Comparison of ENCODE assay signal across 20 cellular contexts in genomic region chr6:105433723-105434122, GRCh38. TPM values are rescaled to one million over a fixed set of nuclear protein-coding genes. Genes with fewer than 3 reads are reported as not detected.
DNase-seq lines count a peak whose midpoint lies in the region; FAIRE-seq and TF ChIP-seq lines count a peak whose summit lies in the region.
"Had no signal": no experiment of that assay in that cellular context is flagged by ENCODE, and none has a peak within 500 bp of the region (broad histone marks: within the 10 kb centered on the region; RNA-seq: fewer than 3 reads in every experiment).

No MANE protein-coding gene starts in this region.

- CTCF ChIA-PET in PC-9 (lab: Charles Lee), result no interaction called here

- H3K36me3 Mint-ChIP-seq in astrocyte (ENCODE audit: low read depth, unreplicated experiment), result no peaks in the 10 kb centered on the region
- H3K36me3 Mint-ChIP-seq: CD4-positive, alpha-beta memory T cell had no signal

- H3K27me3 ChIP-seq in PC-9 (ENCODE audit: insufficient read depth, low read depth) (no peaks in the 10 kb centered on the region), astrocyte (ENCODE audit: insufficient read depth, low read length) (no peaks in the 10 kb centered on the region), esophagus muscularis mucosa (no peaks in the 10 kb centered on the region)
- H3K27me3 ChIP-seq: BLaER1 had no signal

- TF ChIP-seq CTCF in PC-9 (conservative IDR thresholded peaks at IDR 0.05) (no peak), astrocyte (IDR thresholded peaks at IDR 0.05; ENCODE audit: insufficient read depth, low read depth, low read length) (no peak), esophagus muscularis mucosa (IDR thresholded peaks at IDR 0.05) (no peak)

- POLR2A ChIA-PET in PC-9 (lab: Charles Lee; ENCODE audit: unreplicated experiment), result interaction anchor here (0.8 kb wide), 1 partner anchor 12 kb away, joined by 5 read pairs; no protein-coding TSS in a partner anchor

- H3K27ac ChIP-seq in PC-9, result peak overlapping the region; percentile 59; the same call in 1 of the 2 replicates
- no peak overlapping the region for H3K27ac ChIP-seq in astrocyte (ENCODE audit: low read depth, low read length)
- no peak overlapping the region for H3K27ac ChIP-seq in esophagus muscularis mucosa (replicated peaks in 1 of 4)
- H3K27ac ChIP-seq: BLaER1 had no signal

- BruUV-seq in PC-9 (replicated peaks; lab: Mats Ljungman, UMichigan), result no TSS peak

- H3K9me3 Mint-ChIP-seq in astrocyte (ENCODE audit: unreplicated experiment), result no peaks in the 10 kb centered on the region

- H3K4me1 ChIP-seq in PC-9 (replicated peaks; ENCODE audit: insufficient read depth), result peaks cover 36% of the 10 kb centered on the region
- H3K4me1 ChIP-seq in astrocyte (ENCODE audit: insufficient read depth, low read length), result peaks cover 16% of the 10 kb centered on the region
- H3K4me1 ChIP-seq in esophagus muscularis mucosa, result peaks cover 0 to 7% (median 0%) of the 10 kb centered on the region in 4 donors
- H3K4me1 ChIP-seq: BLaER1 had no signal

- no peak overlapping the region for H3K4me3 Mint-ChIP-seq in astrocyte (ENCODE audit: unreplicated experiment)
- H3K4me3 Mint-ChIP-seq: CD4-positive, alpha-beta memory T cell had no signal

- 90% methylated on average over 3 of the region's 3 CpGs for WGBS in esophagus muscularis mucosa

- no peak overlapping the region for H2AFZ ChIP-seq in PC-9
- no peak overlapping the region for H2AFZ ChIP-seq in astrocyte (ENCODE audit: low read depth, low read length)

- peak overlapping the region; percentile 72 for H3K27ac Mint-ChIP-seq in astrocyte (ENCODE audit: unreplicated experiment)
- H3K27ac Mint-ChIP-seq: CD4-positive, alpha-beta memory T cell had no signal

- no peaks in the 10 kb centered on the region for H3K79me2 ChIP-seq in PC-9 (ENCODE audit: low read depth)
- H3K79me2 ChIP-seq in astrocyte (ENCODE audit: insufficient read depth, low read length), result no peaks in the 10 kb centered on the region

- no peaks in the 10 kb centered on the region for H3K9me2 ChIP-seq in PC-9 (ENCODE audit: insufficient read depth)

- H3K36me3 ChIP-seq in PC-9 (ENCODE audit: low read depth), result 0 out of 2 replicates have a peak, but pooled peaks cover 5% of the 10 kb centered on the region
- no peaks in the 10 kb centered on the region for H3K36me3 ChIP-seq in astrocyte (ENCODE audit: insufficient read depth, low read length)
- no peaks in the 10 kb centered on the region for H3K36me3 ChIP-seq in esophagus muscularis mucosa
- H3K36me3 ChIP-seq: BLaER1 had no signal

- no peak for FAIRE-seq in astrocyte (lab: Jason Lieb, UNC)
- FAIRE-seq: A204.1 had no signal

- no peak for TF ChIP-seq EP300 in esophagus muscularis mucosa (IDR thresholded peaks at IDR 0.05)

- no peak overlapping the region for H3K9ac ChIP-seq in astrocyte (ENCODE audit: low read length)
- H3K9ac ChIP-seq: BLaER1 had no signal

- peaks cover 20% of the 10 kb centered on the region for H3K4me1 Mint-ChIP-seq in astrocyte (ENCODE audit: low read depth, unreplicated experiment)
- H3K4me1 Mint-ChIP-seq: CD4-positive, alpha-beta memory T cell had no signal

- H3K9me3 ChIP-seq in PC-9 (ENCODE audit: insufficient read depth, low read depth), result peaks cover 13% of the 10 kb centered on the region
- no peaks in the 10 kb centered on the region for H3K9me3 ChIP-seq in astrocyte (ENCODE audit: insufficient read depth, low read depth, low read length)
- H3K9me3 ChIP-seq in esophagus muscularis mucosa, result no peaks in the 10 kb centered on the region
- H3K9me3 ChIP-seq: BLaER1 had no signal

- no peak overlapping the region for H3K4me3 ChIP-seq in PC-9
- H3K4me3 ChIP-seq in astrocyte (ENCODE audit: insufficient read depth, low read depth, low read length), result no peak overlapping the region
- no peak overlapping the region for H3K4me3 ChIP-seq in esophagus muscularis mucosa
- H3K4me3 ChIP-seq: BLaER1 had no signal

- no peak for TF ChIP-seq POLR2A in esophagus muscularis mucosa (IDR thresholded peaks at IDR 0.05; ENCODE audit: low read depth)

- H3K4me2 ChIP-seq in PC-9, result no peak overlapping the region
- no peak overlapping the region for H3K4me2 ChIP-seq in astrocyte (ENCODE audit: low read length)
- H3K4me2 ChIP-seq: BLaER1 had no signal

- intact Hi-C loops in PC-9 (cut with micrococcal nuclease; ENCODE audit: unreplicated experiment), result loop anchor here (2.0 to 10.0 kb wide), 5 partner anchors 49 to 1011 kb away; partner anchors contain the start of gene PRDM1
- intact Hi-C loops in esophagus muscularis mucosa (cut with DNase I), result no loop called here

- peak; percentile 13 for DNase-seq in EL
- no peak for DNase-seq in PC-9
- no peak for DNase-seq in astrocyte (ENCODE audit: low read depth)
- DNase-seq in kidney tubule cell (ENCODE audit: low spot score), result peak; percentile 30
- DNase-seq in KG1 (lab: John Stamatoyannopoulos, UW), result no peak
- no peak for DNase-seq in NCI-H446 (lab: John Stamatoyannopoulos, UW)
- DNase-seq in epidermal melanocyte (ENCODE audit: insufficient read length, low spot score), result no peak
- DNase-seq in esophagus muscularis mucosa (ENCODE audit: extremely low spot score), result no peak
- DNase-seq: Calu3; CD4-positive, alpha-beta memory T cell; H7; NCI-H1105; NCI-H1694; NCI-H2081 treated with DMSO at 0.1 percent for 48 hours; NCI-H510A; NCI-H774; OCI-M1; SW 1271 had no signal

- H4K20me1 ChIP-seq in PC-9 (ENCODE audit: insufficient read depth) (no peaks in the 10 kb centered on the region), astrocyte (ENCODE audit: insufficient read depth, low read length) (no peaks in the 10 kb centered on the region)
- H4K20me1 ChIP-seq: BLaER1 had no signal

- no peaks in the 10 kb centered on the region for H3K27me3 Mint-ChIP-seq in astrocyte (ENCODE audit: low read depth, unreplicated experiment)

- peaks cover 20% of the 10 kb centered on the region for H3F3A ChIP-seq in PC-9 (ENCODE audit: insufficient read depth, low read depth)

RNA-seq across cellular contexts. Expression of gene PREP, which starts 30.8 kb away (rescaled TPM):
- total RNA-seq in PC-9 (2021) (35.8 and 36.7 TPM in 2 replicates), astrocyte (55.4 and 56.0 TPM in 2 replicates), esophagus muscularis mucosa (10 to 100 TPM; 17.9 to 21.6 (median 19.0) TPM)

Comparison
In these comparisons a context has a peak if more than half of its experiments do, and no peak if none do; other contexts are left out.
1. DNase-seq: peak in EL (single experiment) and kidney tubule cell (single experiment); none in PC-9 (0 of 2), astrocyte (single experiment), KG1 (single experiment), NCI-H446 (0 of 2), epidermal melanocyte (single experiment) and esophagus muscularis mucosa (single experiment).